Comparison of ENCODE assay signal across 14 cellular contexts in genomic region chr12:5746496-5746895, GRCh38.
"Had no signal": no experiment of that assay in that cellular context is flagged by ENCODE, and none has a peak within 500 bp of the region (broad histone marks: within the 10 kb centered on the region; RNA-seq: fewer than 3 reads in every experiment).

No MANE protein-coding gene starts in this region.

- H3K9me3 Mint-ChIP-seq: natural killer cell treated with Interleukin-12 subunit alpha and Interleukin-12 subunit beta and Interleukin-15 and Interleukin-18, amount 100 ng/mL, for 72 hours had no signal

- H3K27ac Mint-ChIP-seq: natural killer cell treated with Interleukin-12 subunit alpha and Interleukin-12 subunit beta and Interleukin-15 and Interleukin-18, amount 100 ng/mL, for 72 hours had no signal

- H3K36me3 Mint-ChIP-seq: natural killer cell treated with Interleukin-12 subunit alpha and Interleukin-12 subunit beta and Interleukin-15 and Interleukin-18, amount 100 ng/mL, for 72 hours had no signal

- FAIRE-seq: endometrium had no signal

- DNase-seq: effector memory CD4-positive, alpha-beta T cell; gastrocnemius medialis; glutamatergic neuron; islet precursor cell; left cardiac atrium; mammary epithelial cell; mucosa of descending colon; retina; stimulated activated CD4-positive, alpha-beta T cell treated with anti-CD3 and anti-CD28 coated beads, Interleukin-2, amount 100 ng/mL, for 24 hours; stomach; trophoblast cell had no signal

- H3K4me3 Mint-ChIP-seq: natural killer cell treated with Interleukin-12 subunit alpha and Interleukin-12 subunit beta and Interleukin-15 and Interleukin-18, amount 100 ng/mL, for 72 hours had no signal

- ATAC-seq: gastrocnemius medialis; left cardiac atrium; mucosa of descending colon; natural killer cell treated with Interleukin-12 subunit alpha and Interleukin-12 subunit beta and Interleukin-15 and Interleukin-18, amount 100 ng/mL, for 72 hours; sciatic nerve had no signal
